ENCODE assay signal across 1 cellular context in the genomic region with DNA sequence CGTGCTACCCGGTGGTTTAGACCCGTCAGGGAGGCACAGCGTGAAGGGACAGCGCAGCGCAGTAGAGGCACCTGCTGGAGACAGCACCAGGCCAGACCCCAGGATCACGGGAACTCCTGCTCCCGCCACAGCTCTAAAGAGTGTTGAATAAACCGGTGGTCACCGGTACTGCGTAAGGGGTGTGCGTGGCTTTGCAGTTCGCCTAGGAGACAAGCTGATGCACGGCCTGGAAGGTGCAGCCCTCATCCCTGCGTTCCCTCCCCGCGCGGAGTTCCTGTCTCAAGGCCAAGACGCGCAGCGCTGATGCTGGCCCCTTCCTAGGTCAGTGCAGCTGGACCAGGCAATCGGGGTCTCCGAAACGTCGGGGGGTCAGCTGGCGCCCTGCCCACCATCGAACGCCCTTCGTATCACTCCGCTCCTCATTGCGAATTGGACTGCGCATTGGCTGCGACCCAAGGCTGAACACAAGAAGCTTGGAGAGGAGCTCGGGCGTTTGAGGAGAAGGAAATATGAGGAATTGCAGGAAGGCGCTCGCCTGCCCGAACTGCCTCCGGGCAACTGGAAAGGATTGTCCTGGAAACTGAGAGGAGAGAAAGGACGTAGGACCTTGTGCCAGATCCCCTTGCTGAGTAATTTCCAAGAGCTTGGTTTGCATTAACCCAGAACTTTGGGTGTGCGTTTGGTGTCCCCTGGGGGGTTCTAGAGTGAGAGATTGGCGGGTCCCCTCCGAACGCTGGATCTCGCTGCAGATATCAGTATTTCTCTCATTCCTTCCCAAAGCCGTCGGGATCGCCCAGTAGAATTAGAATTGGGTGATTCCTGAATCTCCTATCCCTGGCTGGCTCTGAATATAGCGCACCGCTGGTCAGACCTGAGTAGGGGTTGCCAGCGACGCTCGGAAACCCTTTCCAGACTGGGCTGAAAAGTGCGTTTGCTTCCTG.
TF ChIP-seq lines count a peak whose summit lies in the region.

No MANE protein-coding gene starts in this region.

TF ChIP-seq in H1, 55 proteins besides CTCF, POLR2A, EP300 and RAD21:
- TF ChIP-seq RNF2 (IDR thresholded peaks at IDR 0.05; ENCODE audit: borderline replicate concordance, low read depth, low read length, missing control alignments, poor library complexity, severe bottlenecking) (peak; percentile 54), SP4 (IDR thresholded peaks at IDR 0.05; ENCODE audit: low read length) (no peak), SRF (IDR thresholded peaks at IDR 0.05; ENCODE audit: low read depth, low read length) (no peak), SUZ12 (IDR thresholded peaks at IDR 0.05; ENCODE audit: low read length) (peak; percentile 94), EZH2 (IDR thresholded peaks at IDR 0.05; ENCODE audit: low read depth, low read length, severe bottlenecking) (peak; percentile 90)
